8 cellular contexts compared by ENCODE assay signal in the genomic region with DNA sequence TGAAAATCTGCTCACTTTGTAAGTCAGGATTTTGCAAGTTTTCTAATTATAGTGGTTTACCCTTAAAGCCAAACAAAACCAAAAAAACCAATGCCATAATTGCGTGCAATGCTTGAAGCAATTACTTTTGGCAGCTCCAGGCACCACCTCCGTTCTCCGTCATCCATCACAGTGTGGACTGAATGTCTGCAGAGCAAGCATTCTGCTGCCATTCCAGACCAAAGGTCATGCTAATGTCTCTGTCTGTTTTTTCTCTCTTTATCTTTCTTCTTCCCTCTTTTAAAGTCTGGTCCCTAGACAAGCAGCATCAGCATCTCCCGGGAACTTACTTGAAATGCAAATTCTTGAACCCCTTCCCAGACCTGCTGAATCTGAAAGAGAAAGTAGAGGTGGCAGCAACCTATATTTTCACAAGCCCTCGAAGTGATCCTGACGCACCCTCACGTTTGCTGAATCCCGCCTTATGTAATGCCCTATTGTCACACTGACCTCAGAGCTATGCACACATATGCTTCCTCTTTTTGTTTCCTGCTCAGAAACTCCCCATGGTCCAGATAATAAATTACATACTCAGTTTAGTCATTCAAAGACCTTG.
DNase-seq lines count a peak whose midpoint lies in the region; ATAC-seq and TF ChIP-seq lines count a peak whose summit lies in the region.

No MANE protein-coding gene starts in this region.

- 28 to 41% methylated on average over 8 of the region's 8 CpGs for WGBS in gastroesophageal sphincter (ENCODE audit: low coverage in 1 of 2), 2 donors

- H3K27me3 ChIP-seq in gastroesophageal sphincter: no peaks in the 10 kb centered on the region
- H3K27me3 ChIP-seq in tibial artery: no peaks in the 10 kb centered on the region

- no peak for TF ChIP-seq EP300 in gastroesophageal sphincter (IDR thresholded peaks at IDR 0.05)

- ATAC-seq in GM21529 (IDR thresholded peaks at IDR 0.05; ENCODE audit: unreplicated experiment) (peak; percentile 53), gastroesophageal sphincter (peak; percentile 53)

- H3K36me3 ChIP-seq in gastroesophageal sphincter (no peaks in the 10 kb centered on the region), tibial artery (no peaks in the 10 kb centered on the region)

- intact Hi-C loops in tibial artery (cut with DNase I; ENCODE audit: low total_unique reads): no loop called here

- H3K9me3 ChIP-seq in gastroesophageal sphincter: no peaks in the 10 kb centered on the region
- no peaks in the 10 kb centered on the region for H3K9me3 ChIP-seq in tibial artery

- no peak overlapping the region for H3K4me3 ChIP-seq in gastroesophageal sphincter
- H3K4me3 ChIP-seq in tibial artery: no peak overlapping the region

- H3K27ac ChIP-seq in gastroesophageal sphincter (peak overlapping the region in 2 of 4 donors; percentile 61 to 62), tibial artery (no peak overlapping the region)

- in situ Hi-C loops in G401 (cut with HindIII; ENCODE audit: low sequenced_read_pairs): no loop called here

- DNase-seq in Daoy (ENCODE audit: low read depth) (peak; percentile 10), Kasumi-1 (lab: John Stamatoyannopoulos, UW) (peak; percentile 89 to 96), superior temporal gyrus (ENCODE audit: extremely low spot score) (no peak), D341Med (ENCODE audit: low spot score) (no peak), tibial artery (no peak), G401 (ENCODE audit: low spot score) (no peak)

- TF ChIP-seq POLR2A in gastroesophageal sphincter (IDR thresholded peaks at IDR 0.05): no peak

- H3K4me1 ChIP-seq in gastroesophageal sphincter (peaks cover 0 to 17% (median 0%) of the 10 kb centered on the region in 3 donors), tibial artery (no peaks in the 10 kb centered on the region)

- TF ChIP-seq CTCF in gastroesophageal sphincter (IDR thresholded peaks at IDR 0.05) (no peak), tibial artery (IDR thresholded peaks at IDR 0.05) (no peak)

Comparison
In these comparisons a context has a peak if more than half of its experiments do, and no peak if none do; other contexts are left out.
1. DNase-seq: peak in Daoy (single experiment) and Kasumi-1 (2 of 2); none in superior temporal gyrus (single experiment), D341Med (single experiment), tibial artery (0 of 2) and G401 (single experiment).